Comparison of ENCODE assay signal across 8 cellular contexts in the genomic region with DNA sequence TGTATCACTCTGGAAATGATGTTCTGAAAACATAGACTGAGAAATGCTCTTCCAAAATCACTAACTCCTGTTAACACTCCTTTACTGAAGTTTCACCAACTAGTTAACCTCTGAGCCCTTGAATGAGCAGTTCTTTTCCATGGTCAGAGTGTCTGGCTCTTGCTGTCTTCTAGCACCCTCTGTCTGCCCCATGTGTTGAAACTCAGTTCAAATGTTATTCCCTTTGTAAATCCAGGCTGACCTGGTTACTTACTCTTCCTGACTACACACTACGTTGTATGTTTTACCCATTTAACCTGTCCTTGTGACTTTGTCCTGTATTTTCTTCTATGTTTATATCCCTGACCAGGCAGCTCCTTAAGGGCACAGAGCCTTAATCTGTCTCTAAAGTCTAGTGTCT.
DNase-seq lines count a peak whose midpoint lies in the region; ATAC-seq and TF ChIP-seq lines count a peak whose summit lies in the region.

No MANE protein-coding gene starts in this region.

- H3K9me3 Mint-ChIP-seq in endothelial cell (ENCODE audit: unreplicated experiment), result no peaks in the 10 kb centered on the region
- no peaks in the 10 kb centered on the region for H3K9me3 Mint-ChIP-seq in neural progenitor cell

- no peaks in the 10 kb centered on the region for H3K4me1 ChIP-seq in HCT116 (ENCODE audit: control insufficient read depth in 1 of 2, insufficient read depth in 2 of 2, low read length in 2 of 2)
- H3K4me1 ChIP-seq in OCI-LY7 (ENCODE audit: insufficient read depth, low read length, poor library complexity, severe bottlenecking), result no peaks in the 10 kb centered on the region
- no peaks in the 10 kb centered on the region for H3K4me1 ChIP-seq in neural progenitor cell

- no peak for TF ChIP-seq POLR2A in HCT116 (IDR thresholded peaks at IDR 0.05; ENCODE audit: borderline replicate concordance, extremely low read depth, insufficient read depth, insufficient read length)

- CTCF ChIA-PET in HCT116 (lab: Charles Lee) (interaction anchor here (0.7 kb wide), 1 partner anchor 550 kb away, joined by 3 read pairs; no protein-coding TSS in a partner anchor), OCI-LY7 (lab: Charles Lee; ENCODE audit: unreplicated experiment) (no interaction called here)

- no peaks in the 10 kb centered on the region for H3F3A ChIP-seq in neural progenitor cell (ENCODE audit: low read depth)

- peak; percentile 18 to 27 (median 26); a peak in 2 of 6 replicates for TF ChIP-seq CTCF in HCT116 (IDR thresholded peaks at IDR 0.05 in 2 of 3, conservative IDR thresholded peaks at IDR 0.05 in 1 of 3; ENCODE audit: borderline replicate concordance in 1 of 3, insufficient read depth in 1 of 3, low read depth in 2 of 3, low read length in 2 of 3)
- TF ChIP-seq CTCF in OCI-LY7 (conservative IDR thresholded peaks at IDR 0.05; ENCODE audit: low read length), result 0 out of 2 replicates have a peak, but pooled peaks have one; percentile 26
- no peak for TF ChIP-seq CTCF in endothelial cell (IDR thresholded peaks at IDR 0.05; ENCODE audit: unreplicated experiment)
- peak; percentile 57 for TF ChIP-seq CTCF in neural progenitor cell (IDR thresholded peaks at IDR 0.05)

- H3K27ac ChIP-seq in HCT116 (ENCODE audit: low read depth, low read length) (no peak overlapping the region), OCI-LY7 (ENCODE audit: low read depth, low read length, poor library complexity, severe bottlenecking) (no peak overlapping the region), neural progenitor cell (no peak overlapping the region)

- BruUV-seq in HCT116 (replicated peaks; lab: Mats Ljungman, UMichigan) (no TSS peak), OCI-LY7 (replicated peaks; lab: Mats Ljungman, UMichigan) (no TSS peak)

- H4K20me1 ChIP-seq in HCT116 (ENCODE audit: insufficient read depth) (no peaks in the 10 kb centered on the region), OCI-LY7 (ENCODE audit: insufficient read depth, low read length) (no peaks in the 10 kb centered on the region), neural progenitor cell (ENCODE audit: low read depth) (no peaks in the 10 kb centered on the region)

- H3K27ac Mint-ChIP-seq in endothelial cell (ENCODE audit: unreplicated experiment) (peak overlapping the region; percentile 83), neural progenitor cell (no peak overlapping the region)

- H3K79me2 ChIP-seq in HCT116 (ENCODE audit: insufficient read depth, low read length), result no peaks in the 10 kb centered on the region
- no peaks in the 10 kb centered on the region for H3K79me2 ChIP-seq in OCI-LY7 (ENCODE audit: insufficient read depth, low read depth, low read length)
- no peaks in the 10 kb centered on the region for H3K79me2 ChIP-seq in neural progenitor cell (ENCODE audit: low read depth)

- DNase-seq in HCT116 (ENCODE audit: low read depth, low spot score), result peak; percentile 31
- DNase-seq in OCI-LY7 (ENCODE audit: low spot score), result no peak
- peak; percentile 16 for DNase-seq in endothelial cell (ENCODE audit: low spot score)
- peak; percentile 50 for DNase-seq in neural progenitor cell (ENCODE audit: low spot score)
- DNase-seq in activated CD4-positive, alpha-beta T cell treated with anti-CD3 and anti-CD28 coated beads for 4 hours, result no peak
- no peak for DNase-seq in left cardiac atrium

- ATAC-seq in HCT116, result peak; percentile 58
- ATAC-seq in HG03159 (IDR thresholded peaks at IDR 0.05; ENCODE audit: unreplicated experiment), result no peak
- no peak for ATAC-seq in HG03139 (IDR thresholded peaks at IDR 0.05; ENCODE audit: unreplicated experiment)
- no peak for ATAC-seq in left cardiac atrium

- no peak overlapping the region for H3K4me2 ChIP-seq in HCT116 (ENCODE audit: low read length)
- no peak overlapping the region for H3K4me2 ChIP-seq in OCI-LY7 (ENCODE audit: low read length)
- H3K4me2 ChIP-seq in neural progenitor cell, result no peak overlapping the region

- no peak overlapping the region for H3K4me3 Mint-ChIP-seq in endothelial cell (ENCODE audit: unreplicated experiment)
- H3K4me3 Mint-ChIP-seq in neural progenitor cell, result no peak overlapping the region

- H3K36me3 Mint-ChIP-seq in endothelial cell (ENCODE audit: low read depth, unreplicated experiment) (no peaks in the 10 kb centered on the region), neural progenitor cell (no peaks in the 10 kb centered on the region)

- H3K9ac ChIP-seq in HCT116 (ENCODE audit: low read length), result no peak overlapping the region
- no peak overlapping the region for H3K9ac ChIP-seq in neural progenitor cell

- TF ChIP-seq RAD21 in HCT116 (IDR thresholded peaks at IDR 0.05; ENCODE audit: low read depth), result peak; percentile 64

- H3K36me3 ChIP-seq in HCT116 (ENCODE audit: control insufficient read depth in 1 of 2, insufficient read depth in 2 of 2, low read length in 2 of 2) (no peaks in the 10 kb centered on the region), OCI-LY7 (ENCODE audit: insufficient read depth, low read length) (no peaks in the 10 kb centered on the region), neural progenitor cell (no peaks in the 10 kb centered on the region)

- H3K4me1 Mint-ChIP-seq in endothelial cell (ENCODE audit: unreplicated experiment), result peaks cover 19% of the 10 kb centered on the region
- peaks cover 6% of the 10 kb centered on the region for H3K4me1 Mint-ChIP-seq in neural progenitor cell

- H3K27me3 ChIP-seq in HCT116 (ENCODE audit: insufficient read depth, low read length), result no peaks in the 10 kb centered on the region
- H3K27me3 ChIP-seq in neural progenitor cell, result no peaks in the 10 kb centered on the region

- intact Hi-C loops in HCT116 (cut with micrococcal nuclease), result loop anchor here (1.0 to 10.0 kb wide), 3 partner anchors 458 to 550 kb away; no protein-coding TSS in a partner anchor
- intact Hi-C loops in OCI-LY7 (cut with micrococcal nuclease; ENCODE audit: unreplicated experiment), result no loop called here
- intact Hi-C loops in left cardiac atrium (cut with DNase I), result no loop called here

- RAD21 ChIA-PET in HCT116 (lab: Charles Lee; ENCODE audit: low non-redundant PET in 1 of 2, low total read pairs in 2 of 2, uncharacterized antibody in 2 of 2, unreplicated experiment in 2 of 2), result no interaction called here

- no peaks in the 10 kb centered on the region for H3K9me2 ChIP-seq in HCT116 (ENCODE audit: insufficient read depth)
- H3K9me2 ChIP-seq in OCI-LY7 (ENCODE audit: insufficient read depth, low read length), result no peaks in the 10 kb centered on the region

- H2AFZ ChIP-seq in HCT116 (ENCODE audit: low read depth, low read length, poor library complexity, severe bottlenecking), result no peak overlapping the region
- no peak overlapping the region for H2AFZ ChIP-seq in OCI-LY7 (ENCODE audit: low read length)
- no peak overlapping the region for H2AFZ ChIP-seq in neural progenitor cell (replicated peaks)

- H3K27me3 Mint-ChIP-seq in endothelial cell (ENCODE audit: unreplicated experiment) (peaks cover 1% of the 10 kb centered on the region), neural progenitor cell (ENCODE audit: insufficient read depth, low read depth) (no peaks in the 10 kb centered on the region)

- 0 out of 4 replicates have a peak, but pooled peaks cover 0 to 3% of the 10 kb centered on the region in 2 experiments for H3K9me3 ChIP-seq in HCT116 (ENCODE audit: control insufficient read depth in 1 of 2, insufficient read depth in 1 of 2, low read depth in 1 of 2, low read length in 2 of 2)
- H3K9me3 ChIP-seq in OCI-LY7 (ENCODE audit: low read length), result no peaks in the 10 kb centered on the region
- H3K9me3 ChIP-seq in neural progenitor cell (ENCODE audit: low read depth), result no peaks in the 10 kb centered on the region

- POLR2A ChIA-PET in HCT116 (lab: Charles Lee), result no interaction called here
- POLR2A ChIA-PET in OCI-LY7 (lab: Charles Lee), result no interaction called here

- no peak overlapping the region for H3K4me3 ChIP-seq in HCT116 (replicated peaks in 1 of 2; ENCODE audit: low read depth in 1 of 2, low read length in 2 of 2)
- no peak overlapping the region for H3K4me3 ChIP-seq in OCI-LY7 (ENCODE audit: low read depth, low read length, poor library complexity, severe bottlenecking)
- no peak overlapping the region for H3K4me3 ChIP-seq in neural progenitor cell

TF ChIP-seq in HCT116, 20 proteins besides CTCF, POLR2A, EP300 and RAD21 (continues in another document):
- TF ChIP-seq CEBPB (IDR thresholded peaks at IDR 0.05; ENCODE audit: low read depth) (no peak), CBX3 (IDR thresholded peaks at IDR 0.05; ENCODE audit: low read depth) (no peak), ZNF274 (IDR thresholded peaks at IDR 0.05; ENCODE audit: low read depth, low read length) (no peak), ELF1 (IDR thresholded peaks at IDR 0.05; ENCODE audit: borderline replicate concordance, low read depth) (no peak), SIN3A (IDR thresholded peaks at IDR 0.05; ENCODE audit: low read depth) (no peak), FOSL1 (IDR thresholded peaks at IDR 0.05; ENCODE audit: low read depth) (no peak), POLR2AphosphoS5 (IDR thresholded peaks at IDR 0.05; ENCODE audit: low read depth, low read length) (no peak), YY1 (IDR thresholded peaks at IDR 0.05; ENCODE audit: extremely low read depth, insufficient replicate concordance, low read depth, low read length) (no peak)
- TF ChIP-seq, protein P1, sequence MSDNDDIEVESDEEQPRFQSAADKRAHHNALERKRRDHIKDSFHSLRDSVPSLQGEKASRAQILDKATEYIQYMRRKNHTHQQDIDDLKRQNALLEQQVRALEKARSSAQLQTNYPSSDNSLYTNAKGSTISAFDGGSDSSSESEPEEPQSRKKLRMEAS (IDR thresholded peaks at IDR 0.05), result no peak
- TF ChIP-seq, protein P2, sequence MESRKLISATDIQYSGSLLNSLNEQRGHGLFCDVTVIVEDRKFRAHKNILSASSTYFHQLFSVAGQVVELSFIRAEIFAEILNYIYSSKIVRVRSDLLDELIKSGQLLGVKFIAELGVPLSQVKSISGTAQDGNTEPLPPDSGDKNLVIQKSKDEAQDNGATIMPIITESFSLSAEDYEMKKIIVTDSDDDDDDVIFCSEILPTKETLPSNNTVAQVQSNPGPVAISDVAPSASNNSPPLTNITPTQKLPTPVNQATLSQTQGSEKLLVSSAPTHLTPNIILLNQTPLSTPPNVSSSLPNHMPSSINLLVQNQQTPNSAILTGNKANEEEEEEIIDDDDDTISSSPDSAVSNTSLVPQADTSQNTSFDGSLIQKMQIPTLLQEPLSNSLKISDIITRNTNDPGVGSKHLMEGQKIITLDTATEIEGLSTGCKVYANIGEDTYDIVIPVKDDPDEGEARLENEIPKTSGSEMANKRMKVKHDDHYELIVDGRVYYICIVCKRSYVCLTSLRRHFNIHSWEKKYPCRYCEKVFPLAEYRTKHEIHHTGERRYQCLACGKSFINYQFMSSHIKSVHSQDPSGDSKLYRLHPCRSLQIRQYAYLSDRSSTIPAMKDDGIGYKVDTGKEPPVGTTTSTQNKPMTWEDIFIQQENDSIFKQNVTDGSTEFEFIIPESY (IDR thresholded peaks at IDR 0.05; ENCODE audit: extremely low read depth, insufficient replicate concordance, low read length), result no peak
- TF ChIP-seq, protein P3, sequence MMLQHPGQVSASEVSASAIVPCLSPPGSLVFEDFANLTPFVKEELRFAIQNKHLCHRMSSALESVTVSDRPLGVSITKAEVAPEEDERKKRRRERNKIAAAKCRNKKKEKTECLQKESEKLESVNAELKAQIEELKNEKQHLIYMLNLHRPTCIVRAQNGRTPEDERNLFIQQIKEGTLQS (IDR thresholded peaks at IDR 0.05), result no peak

Comparison
In these comparisons a context has a peak if more than half of its experiments do, and no peak if none do; other contexts are left out.
1. DNase-seq: peak in HCT116 (single experiment), endothelial cell (single experiment) and neural progenitor cell (single experiment); none in OCI-LY7 (single experiment), activated CD4-positive, alpha-beta T cell treated with anti-CD3 and anti-CD28 coated beads for 4 hours (0 of 2) and left cardiac atrium (single experiment).